ENCODE assay signal across 16 cellular contexts in the genomic region with DNA sequence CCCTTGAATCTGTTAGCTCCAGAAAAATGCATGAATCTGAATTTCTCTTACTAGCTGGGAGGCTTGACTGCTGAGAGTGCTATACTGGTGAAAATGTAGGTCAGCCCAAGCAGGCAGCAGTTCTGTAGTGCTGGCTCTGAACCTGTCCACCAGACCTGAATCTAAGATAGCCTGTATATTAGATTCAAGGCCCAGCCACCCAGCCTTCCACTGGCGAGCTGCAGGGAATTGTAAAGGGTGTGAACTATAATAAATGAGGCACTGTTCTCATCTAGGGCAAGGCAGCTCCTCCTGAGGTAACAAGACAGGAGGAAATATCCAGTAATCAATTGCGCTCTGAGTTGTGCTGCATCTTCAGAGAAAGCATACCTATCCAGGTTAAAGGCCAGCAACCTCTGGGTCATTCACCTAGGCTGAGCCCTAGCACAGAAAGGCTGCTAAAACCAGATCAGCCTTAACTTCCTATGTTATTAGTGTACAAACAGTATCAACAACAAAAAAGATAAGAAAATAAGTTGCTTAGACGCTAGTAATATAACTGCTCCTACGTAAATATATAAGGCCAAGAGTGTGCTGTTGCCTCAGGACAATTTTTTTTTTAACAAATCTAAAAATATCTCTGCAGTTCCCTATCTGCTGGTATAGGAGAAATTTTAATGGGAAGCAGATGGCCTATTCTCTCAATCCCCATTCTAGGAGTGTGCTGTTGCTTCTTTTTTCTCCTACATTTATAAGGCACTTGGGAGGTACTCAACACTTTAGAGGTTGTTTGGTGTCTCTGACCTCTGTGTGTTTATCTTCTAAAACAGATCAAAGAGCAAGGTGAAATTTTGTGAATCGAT.
A peak's percentile ranks its signal among the peaks of the same experiment; 100 is the strongest.
DNase-seq lines count a peak whose midpoint lies in the region; ATAC-seq and TF ChIP-seq lines count a peak whose summit lies in the region.
"Had no signal": no experiment of that assay in that cellular context is flagged by ENCODE, and none has a peak within 500 bp of the region (broad histone marks: within the 10 kb centered on the region; RNA-seq: fewer than 3 reads in every experiment).

No MANE protein-coding gene starts in this region.

- no peak overlapping the region for H3K4me3 ChIP-seq in AG10803 (ENCODE audit: low read length)
- H3K4me3 ChIP-seq in right lobe of liver, result no peak overlapping the region
- H3K4me3 ChIP-seq: esophagus muscularis mucosa, uterus had no signal

- 27% methylated on average over 5 of the region's 5 CpGs for WGBS in right lobe of liver (ENCODE audit: insufficient coverage, low coverage, low lambda C conversion rate, missing lambda C conversion rate)

- no peak for TF ChIP-seq POLR2A in right lobe of liver (IDR thresholded peaks at IDR 0.05)

- no peaks in the 10 kb centered on the region for H3K9me3 ChIP-seq in right lobe of liver
- H3K9me3 ChIP-seq: esophagus muscularis mucosa, uterus had no signal

- H3K4me3 Mint-ChIP-seq in activated CD4-positive, alpha-beta memory T cell treated with anti-CD3 and anti-CD28 coated beads, Interleukin-2, amount 10 ng/mL, durations not matched to agents 7 days and 5 days, result no peak overlapping the region
- no peak overlapping the region for H3K4me3 Mint-ChIP-seq in effector memory CD8-positive, alpha-beta T cell

- no peaks in the 10 kb centered on the region for H3K4me1 Mint-ChIP-seq in activated CD4-positive, alpha-beta memory T cell treated with anti-CD3 and anti-CD28 coated beads, Interleukin-2, amount 10 ng/mL, durations not matched to agents 7 days and 5 days
- no peaks in the 10 kb centered on the region for H3K4me1 Mint-ChIP-seq in effector memory CD8-positive, alpha-beta T cell (ENCODE audit: low read depth in 2 of 2)

- DNase-seq in AG10803 (ENCODE audit: low read depth) (peak; percentile 51), NCI-H1694 (lab: John Stamatoyannopoulos, UW) (peak; percentile 1), cerebellum (ENCODE audit: low spot score) (peak; percentile 78), right lobe of liver (peak in 2 of 3 donors; percentile 29 to 69), DMS153 treated with DMSO at 0.1 percent for 48 hours (lab: John Stamatoyannopoulos, UW; ENCODE audit: unreplicated experiment) (no peak)
- no peak for DNase-seq in activated T-cell treated with anti-CD3 and anti-CD28 coated beads, Interleukin-2, amount 50 U/mL, for 1 hour
- no peak for DNase-seq in activated CD4-positive, alpha-beta memory T cell treated with anti-CD3 and anti-CD28 coated beads, Interleukin-2, amount 10 ng/mL, durations not matched to agents 7 days and 5 days
- no peak for DNase-seq in effector memory CD8-positive, alpha-beta T cell
- DNase-seq: activated effector memory CD4-positive, alpha-beta T cell treated with anti-CD3 and anti-CD28 coated beads, Interleukin-2, amount 50 U/mL, for 16 hours; aorta; Calu3; NCI-H187 treated with DMSO at 0.1 percent for 48 hours; NCI-H69; stimulated activated CD4-positive, alpha-beta T cell treated with anti-CD3 and anti-CD28 coated beads, Interleukin-15, amount 100 ng/mL, for 24 hours; uterus had no signal

- no peak overlapping the region for H3K27ac ChIP-seq in right lobe of liver
- H3K27ac ChIP-seq: esophagus muscularis mucosa, uterus had no signal

- TF ChIP-seq CTCF in AG10803 (conservative IDR thresholded peaks at IDR 0.05; ENCODE audit: low read length) (no peak), right lobe of liver (IDR thresholded peaks at IDR 0.05) (no peak)

- ATAC-seq in right lobe of liver, result peak; percentile 77 to 95 (median 94)
- no peak for ATAC-seq in effector memory CD8-positive, alpha-beta T cell (replicated peaks)

- no peaks in the 10 kb centered on the region for H3K36me3 Mint-ChIP-seq in activated CD4-positive, alpha-beta memory T cell treated with anti-CD3 and anti-CD28 coated beads, Interleukin-2, amount 10 ng/mL, durations not matched to agents 7 days and 5 days (ENCODE audit: low read depth)
- no peaks in the 10 kb centered on the region for H3K36me3 Mint-ChIP-seq in effector memory CD8-positive, alpha-beta T cell (ENCODE audit: insufficient read depth)

- no peaks in the 10 kb centered on the region for H3K36me3 ChIP-seq in right lobe of liver
- H3K36me3 ChIP-seq: esophagus muscularis mucosa, uterus had no signal

- H3K27ac Mint-ChIP-seq in activated CD4-positive, alpha-beta memory T cell treated with anti-CD3 and anti-CD28 coated beads, Interleukin-2, amount 10 ng/mL, durations not matched to agents 7 days and 5 days, result no peak overlapping the region
- no peak overlapping the region for H3K27ac Mint-ChIP-seq in effector memory CD8-positive, alpha-beta T cell

- no peaks in the 10 kb centered on the region for H3K27me3 Mint-ChIP-seq in activated CD4-positive, alpha-beta memory T cell treated with anti-CD3 and anti-CD28 coated beads, Interleukin-2, amount 10 ng/mL, durations not matched to agents 7 days and 5 days
- H3K27me3 Mint-ChIP-seq in effector memory CD8-positive, alpha-beta T cell, result no peaks in the 10 kb centered on the region

- POLR2A ChIA-PET in activated CD4-positive, alpha-beta memory T cell treated with anti-CD3 and anti-CD28 coated beads, Interleukin-2, amount 10 ng/mL, durations not matched to agents 7 days and 5 days (lab: Charles Lee), result interaction anchor here (1.0 kb wide), 1 partner anchor 9 kb away, joined by 4 read pairs; no protein-coding TSS in a partner anchor

- no peaks in the 10 kb centered on the region for H3K27me3 ChIP-seq in right lobe of liver
- H3K27me3 ChIP-seq: esophagus muscularis mucosa, uterus had no signal

- CTCF ChIA-PET in activated CD4-positive, alpha-beta memory T cell treated with anti-CD3 and anti-CD28 coated beads, Interleukin-2, amount 10 ng/mL, durations not matched to agents 7 days and 5 days (lab: Charles Lee), result interaction anchor here (0.6 kb wide), 1 partner anchor 21 kb away, joined by 3 read pairs; no protein-coding TSS in a partner anchor

- H3K9me3 Mint-ChIP-seq in activated CD4-positive, alpha-beta memory T cell treated with anti-CD3 and anti-CD28 coated beads, Interleukin-2, amount 10 ng/mL, durations not matched to agents 7 days and 5 days, result no peaks in the 10 kb centered on the region
- H3K9me3 Mint-ChIP-seq in effector memory CD8-positive, alpha-beta T cell, result no peaks in the 10 kb centered on the region

- H3K4me1 ChIP-seq in right lobe of liver, result peaks cover 0 to 9% (median 2%) of the 10 kb centered on the region in 4 donors
- H3K4me1 ChIP-seq: uterus had no signal

- intact Hi-C loops in right lobe of liver (cut with DNase I), result no loop called here

Comparison
In these comparisons a context has a peak if more than half of its experiments do, and no peak if none do; other contexts are left out.
1. DNase-seq: peak in AG10803 (single experiment), NCI-H1694 (single experiment), cerebellum (single experiment) and right lobe of liver (2 of 3); none in activated T-cell treated with anti-CD3 and anti-CD28 coated beads, Interleukin-2, amount 50 U/mL, for 1 hour (single experiment), activated CD4-positive, alpha-beta memory T cell treated with anti-CD3 and anti-CD28 coated beads, Interleukin-2, amount 10 ng/mL, durations not matched to agents 7 days and 5 days (single experiment), effector memory CD8-positive, alpha-beta T cell (0 of 3) and DMS153 treated with DMSO at 0.1 percent for 48 hours (single experiment).